In the genomic region with DNA sequence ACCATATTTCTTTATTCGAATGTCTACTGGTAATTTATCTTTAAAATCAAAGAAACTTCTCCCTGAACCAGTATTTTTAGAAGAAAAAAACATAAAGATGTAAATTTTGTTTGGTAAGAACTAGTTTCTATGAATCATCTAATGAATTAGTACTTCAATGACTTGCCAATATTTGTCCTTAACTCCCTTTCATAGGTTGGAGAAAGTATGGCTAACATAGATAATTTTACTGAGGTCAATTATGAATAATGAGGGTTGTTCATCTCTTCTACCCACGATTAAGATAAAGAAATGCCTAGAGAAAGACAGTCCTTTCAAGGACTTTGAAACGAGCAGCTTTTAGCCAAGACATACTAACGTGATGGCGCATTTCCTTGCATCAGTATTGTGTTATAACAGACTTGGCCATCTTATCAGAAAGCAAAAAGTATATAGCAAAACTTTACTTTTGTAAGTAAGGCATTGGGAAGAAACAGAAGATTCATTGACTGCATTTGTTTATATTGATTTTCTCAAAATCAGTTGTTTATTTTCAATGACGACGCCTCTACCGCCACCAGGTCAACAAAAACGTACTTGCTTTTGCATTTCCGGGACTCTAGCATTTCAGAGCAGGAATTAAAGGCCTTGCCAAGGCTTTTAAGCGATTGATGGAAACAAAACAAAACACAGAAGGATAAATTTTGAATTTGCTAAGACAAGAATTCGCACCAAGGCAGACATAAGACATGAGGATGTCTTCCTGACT, we compare ENCODE assay signal across 9 cellular contexts. TPM values are rescaled to one million over a fixed set of nuclear protein-coding genes. Genes with fewer than 3 reads are reported as not detected.
DNase-seq lines count a peak whose midpoint lies in the region; ATAC-seq and TF ChIP-seq lines count a peak whose summit lies in the region.
"Had no signal": no experiment of that assay in that cellular context is flagged by ENCODE, and none has a peak within 500 bp of the region (broad histone marks: within the 10 kb centered on the region; RNA-seq: fewer than 3 reads in every experiment).

No MANE protein-coding gene starts in this region.

- peak overlapping the region; percentile 59 for H4K5ac ChIP-seq in mesendoderm (ENCODE audit: low read length)

- dilution Hi-C loops in mammary epithelial cell (cut with HindIII; ENCODE audit: low sequenced_read_pairs): no loop called here

- H3K4me3 ChIP-seq in GM23248 (peak overlapping the region; percentile 85), mammary epithelial cell (replicated peaks in 1 of 3; ENCODE audit: insufficient read depth in 1 of 3, low read depth in 2 of 3, low read length in 3 of 3) (peak overlapping the region; percentile 74 to 82 (median 75)), mesendoderm (ENCODE audit: low read length) (no peak overlapping the region), aorta (ENCODE audit: low read length in 2 of 2) (peak overlapping the region; percentile 66 to 69)

- in situ Hi-C loops in GM23248 (cut with MboI) (loop anchor here (10.0 kb wide), 1 partner anchor 154 kb away; no protein-coding TSS in a partner anchor), mammary epithelial cell (cut with MboI; ENCODE audit: low sequenced_read_pairs in 2 of 2) (no loop called here)

- H2BK15ac ChIP-seq in mesendoderm (replicated peaks; ENCODE audit: low read depth): no peak overlapping the region

- peak overlapping the region; percentile 89 for H3K56ac ChIP-seq in mesendoderm (ENCODE audit: low read length)

- H2BK120ac ChIP-seq in mesendoderm (ENCODE audit: low read depth, low read length): no peak overlapping the region

- CTCF ChIA-PET in mammary epithelial cell (lab: Charles Lee; ENCODE audit: low non-redundant PET): no interaction called here

- H3K18ac ChIP-seq in mesendoderm (ENCODE audit: low read length): no peak overlapping the region

- peak overlapping the region; percentile 82 for H3K4me2 ChIP-seq in GM23248 (ENCODE audit: unreplicated experiment)
- peak overlapping the region; percentile 100 for H3K4me2 ChIP-seq in mammary epithelial cell (ENCODE audit: insufficient read depth, low read depth, low read length)
- peak overlapping the region; percentile 74 for H3K4me2 ChIP-seq in mesendoderm (ENCODE audit: low read length)

- 4 to 10% methylated on average over 12 of the region's 12 CpGs for WGBS in GM23248 (ENCODE audit: low coverage in 1 of 2, low lambda C conversion rate in 2 of 2, missing lambda C conversion rate in 2 of 2), 2 experiments
- 32% methylated on average over 12 of the region's 12 CpGs for WGBS in mammary epithelial cell (ENCODE audit: low coverage, missing lambda C conversion rate)
- no CpG with 5 or more reads among the region's 12 CpGs for WGBS in mesendoderm (ENCODE audit: extremely low coverage, insufficient coverage, low lambda C conversion rate)
- 13% methylated on average over 12 of the region's 12 CpGs for WGBS in aorta, 2 donors

- H3K79me2 ChIP-seq in GM23248 (ENCODE audit: insufficient read depth) (peaks cover 31% of the 10 kb centered on the region), mammary epithelial cell (ENCODE audit: insufficient read depth, low read length) (peaks cover 4% of the 10 kb centered on the region), mesendoderm (ENCODE audit: control insufficient read depth, insufficient read depth, low read length) (no peaks in the 10 kb centered on the region)

- no peaks in the 10 kb centered on the region for H3K9me2 ChIP-seq in GM23248 (ENCODE audit: insufficient read depth)

- H2AFZ ChIP-seq in GM23248 (peak overlapping the region; percentile 86), mammary epithelial cell (ENCODE audit: low read depth, low read length) (peak overlapping the region; percentile 100)

- H2BK5ac ChIP-seq in mesendoderm (ENCODE audit: low read length): no peak overlapping the region

- H3K23ac ChIP-seq in mesendoderm (ENCODE audit: low read length): no peak overlapping the region

- peak; percentile 36 for DNase-seq in DMS53 (lab: John Stamatoyannopoulos, UW)
- DNase-seq in DMS53 treated with DMSO at 0.1 percent for 48 hours (lab: John Stamatoyannopoulos, UW; ENCODE audit: unreplicated experiment): no peak
- peak; percentile 77 for DNase-seq in GM23248
- peak; percentile 18 for DNase-seq in LoVo (ENCODE audit: low spot score)
- DNase-seq in mammary epithelial cell: peak; percentile 24
- no peak for DNase-seq in mesendoderm
- DNase-seq in aorta: no peak
- DNase-seq in GM19238 (ENCODE audit: insufficient read length, low spot score): no peak

- H3K9me3 ChIP-seq in GM23248 (ENCODE audit: low read depth) (no peaks in the 10 kb centered on the region), mammary epithelial cell (replicated peaks; ENCODE audit: insufficient read depth, low read length) (no peaks in the 10 kb centered on the region), aorta (ENCODE audit: control insufficient read depth, low read length) (no peaks in the 10 kb centered on the region)

- no peak for ATAC-seq in aorta (ENCODE audit: low FRiP score)

- H4K20me1 ChIP-seq in GM23248 (ENCODE audit: insufficient read depth): no peaks in the 10 kb centered on the region
- no peaks in the 10 kb centered on the region for H4K20me1 ChIP-seq in mammary epithelial cell (ENCODE audit: insufficient read depth, low read length)

- H3F3A ChIP-seq in GM23248 (ENCODE audit: insufficient read depth): 0 out of 2 replicates have a peak, but pooled peaks cover 4% of the 10 kb centered on the region

- no peaks in the 10 kb centered on the region for H3K27me3 ChIP-seq in GM23248 (replicated peaks; ENCODE audit: insufficient read depth)
- H3K27me3 ChIP-seq in mammary epithelial cell (ENCODE audit: insufficient read depth, low read length): no peaks in the 10 kb centered on the region
- no peaks in the 10 kb centered on the region for H3K27me3 ChIP-seq in mesendoderm (ENCODE audit: insufficient read depth, low read length, poor library complexity)
- H3K27me3 ChIP-seq in aorta (ENCODE audit: control insufficient read depth in 1 of 2, insufficient read depth in 2 of 2, low read length in 1 of 2): no peaks in the 10 kb centered on the region

- H3K79me1 ChIP-seq in mesendoderm (ENCODE audit: low read length): no peaks in the 10 kb centered on the region

- peak overlapping the region; percentile 93 for H3K27ac ChIP-seq in GM23248
- peak overlapping the region; percentile 95 for H3K27ac ChIP-seq in mammary epithelial cell (ENCODE audit: insufficient read depth, low read depth, low read length)
- no peak overlapping the region for H3K27ac ChIP-seq in mesendoderm (ENCODE audit: low read depth, low read length)
- H3K27ac ChIP-seq in aorta (ENCODE audit: low read depth in 1 of 2, low read length in 2 of 2): peak overlapping the region; percentile 23 to 87
- H3K27ac ChIP-seq: 22Rv1 had no signal

- TSS peak; percentile 40 for BruUV-seq in mammary epithelial cell (replicated peaks; lab: Mats Ljungman, UMichigan)

- peaks cover 21% of the 10 kb centered on the region for H3K4me1 ChIP-seq in GM23248 (ENCODE audit: insufficient read depth)
- peaks cover 16% of the 10 kb centered on the region for H3K4me1 ChIP-seq in mammary epithelial cell (ENCODE audit: insufficient read depth, low read length)
- peaks cover 2% of the 10 kb centered on the region for H3K4me1 ChIP-seq in mesendoderm (ENCODE audit: control insufficient read depth, low read depth, low read length)
- no peaks in the 10 kb centered on the region for H3K4me1 ChIP-seq in aorta (ENCODE audit: control insufficient read depth in 1 of 2, insufficient read depth in 2 of 2, low read length in 2 of 2)

- H3K9ac ChIP-seq in GM23248: peak overlapping the region; percentile 93
- peak overlapping the region; percentile 94 for H3K9ac ChIP-seq in mammary epithelial cell (ENCODE audit: insufficient read depth, low read length)
- peak overlapping the region; percentile 73 for H3K9ac ChIP-seq in mesendoderm (ENCODE audit: low read length)

- no peak overlapping the region for H4K8ac ChIP-seq in mesendoderm (ENCODE audit: low read depth, low read length)

- no peak for TF ChIP-seq CTCF in mammary epithelial cell (conservative IDR thresholded peaks at IDR 0.05 in 1 of 2, IDR thresholded peaks at IDR 0.05 in 1 of 2; ENCODE audit: extremely low read depth in 1 of 2, insufficient read depth in 1 of 2, low read depth in 1 of 2, low read length in 2 of 2)

- intact Hi-C loops in mammary epithelial cell (cut with micrococcal nuclease) (loop anchor here (1.0 to 2.0 kb wide), 2 partner anchors 149 to 176 kb away; partner anchors contain the start of gene RIF1), aorta (cut with DNase I) (loop anchor here in 1 of 2 donors (10.0 kb wide), 1 partner anchor 1676 kb away; the partner anchor contains the start of gene MMADHC)

- H3K36me3 ChIP-seq in GM23248 (ENCODE audit: low read depth): no peaks in the 10 kb centered on the region; the same call in 1 of the 2 replicates
- no peaks in the 10 kb centered on the region for H3K36me3 ChIP-seq in mammary epithelial cell (ENCODE audit: insufficient read depth, low read length)
- no peaks in the 10 kb centered on the region for H3K36me3 ChIP-seq in mesendoderm (ENCODE audit: control insufficient read depth, insufficient read depth, low read length)
- H3K36me3 ChIP-seq in aorta (ENCODE audit: control insufficient read depth in 1 of 2, insufficient read depth in 2 of 2, low read length in 1 of 2): no peaks in the 10 kb centered on the region

- no peak overlapping the region for H2AK5ac ChIP-seq in mesendoderm (ENCODE audit: low read length)

- H3K4ac ChIP-seq in mesendoderm (ENCODE audit: low read depth, low read length): no peak overlapping the region

RNA-seq across cellular contexts. Expression of gene RBM43, which starts 1.0 kb away (rescaled TPM):
- 6.8 and 7.3 TPM in 2 replicates for total RNA-seq in GM23248 (2014; rRNA removed; shearing (Covaris generic))
- polyA plus RNA-seq in GM23248 (2016; fragmentation: Nextera tagmentation; extraction: Ambion mirVana): 2.4 and 3.1 TPM in 2 replicates
- total RNA-seq in mammary epithelial cell: 1 to 10 TPM; 2.6 to 4.2 TPM
- 1.8 TPM for polyA plus RNA-seq in mammary epithelial cell
- polyA minus RNA-seq in mammary epithelial cell: 1.9 TPM
- polyA plus RNA-seq in mesendoderm (2013, experiment 1 of 2): 2.3 TPM
- 2.4 TPM for polyA plus RNA-seq in mesendoderm (2013, experiment 2 of 2)
- total RNA-seq in aorta: 10 to 100 TPM in 1 of 2 donors, 1 to 10 TPM in 1; 3.7 to 11.7 TPM
- 10 to 100 TPM in 1 of 2 donors, 1 to 10 TPM in 1; 4.8 to 10.1 TPM for polyA plus RNA-seq in aorta

RNA-seq across cellular contexts. Expression of gene NMI, which starts 28.8 kb away (rescaled TPM):
- total RNA-seq in GM23248 (2014; rRNA removed; shearing (Covaris generic)): 3.0 and 3.4 TPM in 2 replicates
- 20.1 and 23.0 TPM in 2 replicates for polyA plus RNA-seq in GM23248 (2016; fragmentation: Nextera tagmentation; extraction: Ambion mirVana)
- 1 to 10 TPM; 2.5 to 6.7 TPM for total RNA-seq in mammary epithelial cell
- polyA plus RNA-seq in mammary epithelial cell: 2.7 TPM
- 3.5 TPM for polyA minus RNA-seq in mammary epithelial cell
- polyA plus RNA-seq in mesendoderm (2013, experiment 1 of 2): 6.7 TPM
- 6.7 TPM for polyA plus RNA-seq in mesendoderm (2013, experiment 2 of 2)
- 10 to 100 TPM; 10.1 to 13.6 TPM for total RNA-seq in aorta
- polyA plus RNA-seq in aorta: 10 to 100 TPM; 10.2 to 24.9 TPM

Comparison
In these comparisons a context has a peak if more than half of its experiments do, and no peak if none do; other contexts are left out.
1. DNase-seq: peak in DMS53 (single experiment), GM23248 (single experiment), LoVo (single experiment) and mammary epithelial cell (single experiment); none in DMS53 treated with DMSO at 0.1 percent for 48 hours (single experiment), mesendoderm (single experiment), aorta (0 of 2) and GM19238 (single experiment).
2. Peak in every context shown above with its lines, with median percentiles within 50 percentile points of each other: H3K4me2 ChIP-seq and H3K9ac ChIP-seq.